Comparison of ENCODE assay signal across 21 cellular contexts in the genomic region with DNA sequence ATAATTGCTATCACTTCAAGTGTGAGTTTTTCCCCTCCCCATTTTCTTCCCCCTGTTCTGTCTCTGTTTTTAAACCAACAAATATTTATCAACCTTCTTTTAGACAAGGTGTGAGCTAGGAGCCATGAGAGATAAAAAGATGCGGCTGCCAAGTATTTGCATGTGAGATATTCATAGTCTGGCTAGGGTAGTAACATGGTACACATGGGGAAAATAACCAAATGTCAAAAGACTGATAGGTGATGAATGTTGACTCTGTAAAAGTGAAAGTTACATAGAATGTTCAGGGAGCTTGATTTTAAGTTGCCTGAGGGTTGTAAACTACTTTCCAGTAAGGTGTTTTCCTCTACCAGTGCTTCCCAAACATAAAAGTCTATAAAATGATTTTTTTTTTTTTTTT.
"Had no signal": no experiment of that assay in that cellular context is flagged by ENCODE, and none has a peak within 500 bp of the region (broad histone marks: within the 10 kb centered on the region; RNA-seq: fewer than 3 reads in every experiment).

No MANE protein-coding gene starts in this region.

- H3K27me3 ChIP-seq: right lobe of liver, tibial nerve had no signal

- FAIRE-seq: TTC549 had no signal

- DNase-seq: activated CD4-positive, alpha-beta T cell treated with anti-CD3 and anti-CD28 coated beads for 4 hours; activated CD4-positive, alpha-beta T cell treated with anti-CD3 and anti-CD28 coated beads, Interleukin-2, amount 50 U/mL, for 4 hours; activated naive CD4-positive, alpha-beta T cell; activated T-cell treated with anti-CD3 and anti-CD28 coated beads for 4 hours; activated T-cell treated with anti-CD3 and anti-CD28 coated beads, Interleukin-2, amount 50 U/mL, for 72 hours; cortex of kidney; effector memory CD8-positive, alpha-beta T cell; erythroblast; foreskin fibroblast; islet precursor cell; midbrain; naive thymus-derived CD8-positive, alpha-beta T cell; right lobe of liver; stimulated activated CD4-positive, alpha-beta T cell treated with anti-CD3 and anti-CD28 coated beads, Interleukin-2, amount 100 ng/mL, for 48 hours; stimulated activated naive CD4-positive, alpha-beta T cell treated with Interleukin-2 at 50 U/mL for 16 hours; SW 1271; T-helper 9 cell had no signal

- H3K9me3 ChIP-seq: right lobe of liver, tibial nerve had no signal

- ATAC-seq: activated naive CD4-positive, alpha-beta T cell treated with anti-CD3 and anti-CD28 coated beads, Interleukin-2, amount 50 U/mL, for 72 hours; activated T-cell treated with anti-CD3 and anti-CD28 coated beads, Interleukin-2, amount 50 U/mL, for 72 hours; effector memory CD8-positive, alpha-beta T cell; naive thymus-derived CD8-positive, alpha-beta T cell had no signal

- H3K27ac ChIP-seq: right lobe of liver, VCaP had no signal

- H3K36me3 ChIP-seq: right lobe of liver, tibial nerve had no signal

- H3K4me3 ChIP-seq: right lobe of liver, tibial nerve had no signal
